8 cellular contexts compared by ENCODE assay signal in genomic region chr1:67561704-67562113, GRCh38.
DNase-seq lines count a peak whose midpoint lies in the region; ATAC-seq and TF ChIP-seq lines count a peak whose summit lies in the region.

No MANE protein-coding gene starts in this region.

- 5 to 11% (median 11%) methylated on average over 4 of the region's 4 CpGs for WGBS in ovary, 3 donors
- 3 to 14% methylated on average over 4 of the region's 4 CpGs for WGBS in tibial nerve, 2 donors

- TF ChIP-seq CTCF in LNCaP clone FGC (IDR thresholded peaks at IDR 0.05; ENCODE audit: control insufficient read depth, extremely low read depth, insufficient read depth) (peak; percentile 88), RWPE2 (IDR thresholded peaks at IDR 0.05; ENCODE audit: poor library complexity, severe bottlenecking) (peak; percentile 98), ovary (IDR thresholded peaks at IDR 0.05) (peak; percentile 36 to 43 (median 43)), tibial nerve (IDR thresholded peaks at IDR 0.05) (peak; percentile 58 to 85 (median 61))

- H3K27me3 ChIP-seq in RWPE2 (ENCODE audit: insufficient read depth, poor library complexity, severe bottlenecking) (no peaks in the 10 kb centered on the region), ovary (no peaks in the 10 kb centered on the region), tibial nerve (no peaks in the 10 kb centered on the region)

- intact Hi-C loops in ovary (cut with DNase I), result loop anchor here in 2 of 4 donors (10.0 kb wide), 2 partner anchors 123 to 193 kb away; partner anchors contain the start of gene GADD45A (in 2 of the 2)

- in situ Hi-C loops in G401 (cut with HindIII; ENCODE audit: low sequenced_read_pairs), result no loop called here

- H3K4me1 ChIP-seq in RWPE2 (ENCODE audit: insufficient read depth, poor library complexity, severe bottlenecking) (peaks cover 6% of the 10 kb centered on the region), ovary (ENCODE audit: insufficient read depth) (peaks cover 4% of the 10 kb centered on the region), tibial nerve (peaks cover 0 to 55% (median 5%) of the 10 kb centered on the region in 4 donors)

- H3K36me3 ChIP-seq in RWPE2 (ENCODE audit: low read depth) (no peaks in the 10 kb centered on the region), ovary (no peaks in the 10 kb centered on the region), tibial nerve (no peaks in the 10 kb centered on the region)

- peak; percentile 94 for ATAC-seq in RWPE2 (ENCODE audit: low read depth)

- no peak overlapping the region for H3K27ac ChIP-seq in RWPE2 (ENCODE audit: poor library complexity, severe bottlenecking)
- H3K27ac ChIP-seq in ovary, result no peak overlapping the region
- H3K27ac ChIP-seq in tibial nerve, result peak overlapping the region in 1 of 4 donors; percentile 31

- H3K4me3 ChIP-seq in LNCaP clone FGC (ENCODE audit: low read depth, low read length), result peak overlapping the region; percentile 9; the same call in 1 of the 2 replicates
- no peak overlapping the region for H3K4me3 ChIP-seq in RWPE2 (ENCODE audit: severe bottlenecking)
- no peak overlapping the region for H3K4me3 ChIP-seq in ovary
- no peak overlapping the region for H3K4me3 ChIP-seq in tibial nerve

- TF ChIP-seq POLR2A in ovary (IDR thresholded peaks at IDR 0.05), result no peak
- TF ChIP-seq POLR2A in tibial nerve (IDR thresholded peaks at IDR 0.05), result no peak

- DNase-seq in G401 (ENCODE audit: low spot score) (peak; percentile 39), GOT3 (lab: John Stamatoyannopoulos, UW) (peak; percentile 56), LNCaP clone FGC (ENCODE audit: low read depth) (peak; percentile 97), RWPE2 (ENCODE audit: low spot score) (peak; percentile 91), germinal center (ENCODE audit: low spot score) (peak; percentile 65), ovary (peak; percentile 81 to 89 (median 85)), tibial nerve (ENCODE audit: low spot score in 2 of 2) (peak; percentile 76 to 86)
- DNase-seq in activated T-helper 9 cell treated with anti-CD3 and anti-CD28 coated beads, Interleukin-2, amount 50 U/mL, for 16 hours (ENCODE audit: low read depth), result peak; percentile 74

- TF ChIP-seq EP300 in ovary (IDR thresholded peaks at IDR 0.05) (no peak), tibial nerve (IDR thresholded peaks at IDR 0.05) (peak in 1 of 2 donors; percentile 25)

- H3K9me3 ChIP-seq in RWPE2 (ENCODE audit: severe bottlenecking) (no peaks in the 10 kb centered on the region), ovary (no peaks in the 10 kb centered on the region), tibial nerve (no peaks in the 10 kb centered on the region)

Comparison
In these comparisons a context has a peak if more than half of its experiments do, and no peak if none do; other contexts are left out.
1. DNase-seq: peak in every context shown above with its lines; median percentile 97 in LNCaP clone FGC; 91 in RWPE2; 85 in ovary; 81 in tibial nerve; 74 in activated T-helper 9 cell treated with anti-CD3 and anti-CD28 coated beads, Interleukin-2, amount 50 U/mL, for 16 hours; 65 in germinal center; 56 in GOT3; 39 in G401.
2. CTCF ChIP-seq: peak in every context shown above with its lines; median percentile 98 in RWPE2; 88 in LNCaP clone FGC; 61 in tibial nerve; 43 in ovary.